ENCODE assay signal across 16 cellular contexts in genomic region chr14:103257211-103257962, GRCh38.
DNase-seq lines count a peak whose midpoint lies in the region; FAIRE-seq and TF ChIP-seq lines count a peak whose summit lies in the region.
"Had no signal": no experiment of that assay in that cellular context is flagged by ENCODE, and none has a peak within 500 bp of the region (broad histone marks: within the 10 kb centered on the region; RNA-seq: fewer than 3 reads in every experiment).

No MANE protein-coding gene starts in this region.

- H3K27ac ChIP-seq in astrocyte (ENCODE audit: low read depth, low read length) (no peak overlapping the region), kidney (ENCODE audit: low read depth in 2 of 2, low read length in 2 of 2) (peak overlapping the region; percentile 2 to 8)
- H3K27ac ChIP-seq: lower lobe of right lung, upper lobe of left lung had no signal

- no TSS peak for BruUV-seq in Calu3 (replicated peaks; lab: Mats Ljungman, UMichigan)

- CTCF ChIA-PET in Calu3 (lab: Charles Lee): interaction anchor here (0.6 kb wide), 1 partner anchor 13 kb away, joined by 4 read pairs; no protein-coding TSS in a partner anchor

- H3K4me2 ChIP-seq in astrocyte (ENCODE audit: low read length): no peak overlapping the region

- no peak overlapping the region for H3K4me3 Mint-ChIP-seq in Calu3 (ENCODE audit: low read depth, unreplicated experiment)
- no peak overlapping the region for H3K4me3 Mint-ChIP-seq in astrocyte (ENCODE audit: unreplicated experiment)
- no peak overlapping the region for H3K4me3 Mint-ChIP-seq in progenitor cell of endocrine pancreas (ENCODE audit: low read depth)
- H3K4me3 Mint-ChIP-seq: activated CD4-positive, alpha-beta T cell treated with anti-CD3 and anti-CD28 coated beads for 36 hours; activated T-cell treated with anti-CD3 and anti-CD28 coated beads, Interleukin-2, amount 50 U/mL, for 24 hours; natural killer cell had no signal

- no peaks in the 10 kb centered on the region for H3K79me2 ChIP-seq in astrocyte (ENCODE audit: insufficient read depth, low read length)

- H3K27me3 ChIP-seq in astrocyte (ENCODE audit: insufficient read depth, low read length): no peaks in the 10 kb centered on the region
- H3K27me3 ChIP-seq: MG63, upper lobe of left lung had no signal

- H3K9me3 Mint-ChIP-seq in Calu3 (ENCODE audit: low read depth, unreplicated experiment) (no peaks in the 10 kb centered on the region), astrocyte (ENCODE audit: unreplicated experiment) (no peaks in the 10 kb centered on the region), progenitor cell of endocrine pancreas (ENCODE audit: low read depth) (no peaks in the 10 kb centered on the region)
- H3K9me3 Mint-ChIP-seq: activated T-cell treated with anti-CD3 and anti-CD28 coated beads, Interleukin-2, amount 50 U/mL, for 24 hours; natural killer cell had no signal

- H3K9me3 ChIP-seq in astrocyte (ENCODE audit: insufficient read depth, low read depth, low read length) (no peaks in the 10 kb centered on the region), kidney (ENCODE audit: control insufficient read depth in 1 of 2, low read length in 2 of 2) (peaks cover 0 to 5% of the 10 kb centered on the region in 2 donors)
- H3K9me3 ChIP-seq: lower lobe of right lung, MG63, upper lobe of left lung had no signal

- no peaks in the 10 kb centered on the region for H3K4me1 ChIP-seq in astrocyte (ENCODE audit: insufficient read depth, low read length)
- peaks cover 7 to 16% of the 10 kb centered on the region in 2 donors for H3K4me1 ChIP-seq in kidney (ENCODE audit: control insufficient read depth in 1 of 2, insufficient read depth in 1 of 2, low read depth in 1 of 2, low read length in 2 of 2)

- H3K4me1 Mint-ChIP-seq in Calu3 (ENCODE audit: low read depth, unreplicated experiment) (peaks cover 48% of the 10 kb centered on the region), astrocyte (ENCODE audit: low read depth, unreplicated experiment) (peaks cover 13% of the 10 kb centered on the region), progenitor cell of endocrine pancreas (ENCODE audit: low read depth) (peaks cover 3% of the 10 kb centered on the region)

- H4K20me1 ChIP-seq in astrocyte (ENCODE audit: insufficient read depth, low read length): no peaks in the 10 kb centered on the region

- H3K36me3 ChIP-seq in astrocyte (ENCODE audit: insufficient read depth, low read length): no peaks in the 10 kb centered on the region
- no peaks in the 10 kb centered on the region for H3K36me3 ChIP-seq in kidney (ENCODE audit: control insufficient read depth in 1 of 2, insufficient read depth in 2 of 2, low read length in 2 of 2)
- H3K36me3 ChIP-seq: lower lobe of right lung, MG63, upper lobe of left lung had no signal

- H3K9ac ChIP-seq in astrocyte (ENCODE audit: low read length) (no peak overlapping the region), kidney (ENCODE audit: low read length in 2 of 2) (no peak overlapping the region)

- H3K27ac Mint-ChIP-seq in Calu3 (ENCODE audit: unreplicated experiment): peak overlapping the region; percentile 33
- no peak overlapping the region for H3K27ac Mint-ChIP-seq in astrocyte (ENCODE audit: unreplicated experiment)
- H3K27ac Mint-ChIP-seq in progenitor cell of endocrine pancreas: no peak overlapping the region
- H3K27ac Mint-ChIP-seq: activated CD4-positive, alpha-beta T cell treated with anti-CD3 and anti-CD28 coated beads for 36 hours; activated T-cell treated with anti-CD3 and anti-CD28 coated beads, Interleukin-2, amount 50 U/mL, for 24 hours; natural killer cell had no signal

- FAIRE-seq in astrocyte (lab: Jason Lieb, UNC): no peak
- no peak for FAIRE-seq in kidney (lab: Jason Lieb, UNC)
- FAIRE-seq: colon had no signal

- TF ChIP-seq CTCF in Calu3 (IDR thresholded peaks at IDR 0.05; ENCODE audit: unreplicated experiment): no peak
- no peak for TF ChIP-seq CTCF in astrocyte (IDR thresholded peaks at IDR 0.05; ENCODE audit: insufficient read depth, low read depth, low read length)
- TF ChIP-seq CTCF in kidney (IDR thresholded peaks at IDR 0.05; ENCODE audit: borderline replicate concordance, extremely low read depth, insufficient read depth): no peak
- TF ChIP-seq CTCF in progenitor cell of endocrine pancreas (IDR thresholded peaks at IDR 0.05; ENCODE audit: unreplicated experiment): no peak

- DNase-seq in Calu3: no peak
- peak; percentile 84 for DNase-seq in HT1080 (ENCODE audit: low read depth)
- peak; percentile 59 for DNase-seq in astrocyte (ENCODE audit: low read depth)
- no peak for DNase-seq in kidney
- DNase-seq in RPMI8226: no peak
- no peak for DNase-seq in progenitor cell of endocrine pancreas (ENCODE audit: low spot score, unreplicated experiment)
- no peak for DNase-seq in DMS79 treated with DMSO at 0.1 percent for 48 hours (lab: John Stamatoyannopoulos, UW)
- no peak for DNase-seq in GM19238 (ENCODE audit: insufficient read length, low spot score)
- DNase-seq: activated CD4-positive, alpha-beta T cell treated with anti-CD3 and anti-CD28 coated beads for 36 hours; activated T-cell treated with anti-CD3 and anti-CD28 coated beads, Interleukin-2, amount 50 U/mL, for 24 hours; lower lobe of right lung; MG63; natural killer cell; T-helper 2 cell had no signal

- no peak overlapping the region for H3K4me3 ChIP-seq in astrocyte (ENCODE audit: insufficient read depth, low read depth, low read length)
- no peak overlapping the region for H3K4me3 ChIP-seq in kidney (ENCODE audit: low read length in 2 of 2)
- H3K4me3 ChIP-seq: lower lobe of right lung, MG63, upper lobe of left lung had no signal

- peaks cover 26% of the 10 kb centered on the region for H3K36me3 Mint-ChIP-seq in Calu3 (ENCODE audit: insufficient read depth, unreplicated experiment)
- no peaks in the 10 kb centered on the region for H3K36me3 Mint-ChIP-seq in astrocyte (ENCODE audit: low read depth, unreplicated experiment)
- no peaks in the 10 kb centered on the region for H3K36me3 Mint-ChIP-seq in progenitor cell of endocrine pancreas (ENCODE audit: insufficient read depth)
- H3K36me3 Mint-ChIP-seq: natural killer cell had no signal

- no peaks in the 10 kb centered on the region for H3K27me3 Mint-ChIP-seq in Calu3 (ENCODE audit: unreplicated experiment)
- H3K27me3 Mint-ChIP-seq in astrocyte (ENCODE audit: low read depth, unreplicated experiment): peaks cover 12% of the 10 kb centered on the region
- no peaks in the 10 kb centered on the region for H3K27me3 Mint-ChIP-seq in progenitor cell of endocrine pancreas

- H2AFZ ChIP-seq in astrocyte (ENCODE audit: low read depth, low read length): no peak overlapping the region

- intact Hi-C loops in Calu3 (cut with micrococcal nuclease; ENCODE audit: unreplicated experiment) (no loop called here), kidney (cut with DNase I) (no loop called here)

Comparison
In these comparisons a context has a peak if more than half of its experiments do, and no peak if none do; other contexts are left out.
1. DNase-seq: peak in HT1080 (single experiment) and astrocyte (single experiment); none in Calu3 (single experiment), kidney (single experiment), RPMI8226 (single experiment), progenitor cell of endocrine pancreas (single experiment), DMS79 treated with DMSO at 0.1 percent for 48 hours (single experiment) and GM19238 (single experiment).